1 cellular context compared by ENCODE assay signal in the genomic region with DNA sequence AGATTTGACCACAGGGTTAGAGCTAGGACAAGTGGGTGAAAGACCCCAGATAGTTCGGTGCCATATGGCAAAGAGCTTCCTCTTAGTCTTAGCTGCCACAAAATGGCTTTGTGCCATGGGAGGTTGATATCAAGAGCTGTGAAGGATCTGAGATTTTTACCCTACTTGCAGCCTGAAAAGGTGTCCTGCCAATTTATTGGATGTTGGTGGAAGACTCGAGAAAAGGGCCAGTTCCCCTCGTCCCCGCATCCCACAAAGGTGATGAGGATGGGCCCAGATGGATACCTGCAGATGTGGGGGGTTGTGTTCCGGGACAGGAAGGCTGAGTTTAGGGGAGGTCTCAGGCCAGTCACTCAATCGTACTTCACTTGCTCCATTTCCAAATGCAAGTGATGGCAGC.
TF ChIP-seq lines count a peak whose summit lies in the region.

No MANE protein-coding gene starts in this region.

TF ChIP-seq in K562, 482 proteins besides CTCF, POLR2A, EP300 and RAD21 (continued from another document and continues in another):
- TF ChIP-seq, protein P1, sequence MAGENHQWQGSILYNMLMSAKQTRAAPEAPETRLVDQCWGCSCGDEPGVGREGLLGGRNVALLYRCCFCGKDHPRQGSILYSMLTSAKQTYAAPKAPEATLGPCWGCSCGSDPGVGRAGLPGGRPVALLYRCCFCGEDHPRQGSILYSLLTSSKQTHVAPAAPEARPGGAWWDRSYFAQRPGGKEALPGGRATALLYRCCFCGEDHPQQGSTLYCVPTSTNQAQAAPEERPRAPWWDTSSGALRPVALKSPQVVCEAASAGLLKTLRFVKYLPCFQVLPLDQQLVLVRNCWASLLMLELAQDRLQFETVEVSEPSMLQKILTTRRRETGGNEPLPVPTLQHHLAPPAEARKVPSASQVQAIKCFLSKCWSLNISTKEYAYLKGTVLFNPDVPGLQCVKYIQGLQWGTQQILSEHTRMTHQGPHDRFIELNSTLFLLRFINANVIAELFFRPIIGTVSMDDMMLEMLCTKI (IDR thresholded peaks at IDR 0.05; ENCODE audit: partially characterized antibody), result no peak
- TF ChIP-seq NR4A1 (CRISPR knock-in tag; IDR thresholded peaks at IDR 0.05) (no peak), NR4A1 (tag; IDR thresholded peaks at IDR 0.05) (no peak), SMAD2 (IDR thresholded peaks at IDR 0.05; ENCODE audit: low read depth, low read length) (no peak), ZFP30 (CRISPR knock-in tag; IDR thresholded peaks at IDR 0.05; ENCODE audit: borderline replicate concordance) (no peak), PYGO2 (tag; IDR thresholded peaks at IDR 0.05) (no peak), SMAD4 (CRISPR knock-in tag; conservative IDR thresholded peaks at IDR 0.05) (no peak), ATF3 (IDR thresholded peaks at IDR 0.05) (no peak), ATF3 (CRISPR knock-in tag; conservative IDR thresholded peaks at IDR 0.05) (no peak), FOXJ2 (tag; IDR thresholded peaks at IDR 0.05) (no peak), ZNF232 (CRISPR knock-in tag; IDR thresholded peaks at IDR 0.05) (no peak; the same call in 1 of the 2 replicates), CBFA2T2 (conservative IDR thresholded peaks at IDR 0.05) (no peak), MCM7 (IDR thresholded peaks at IDR 0.05) (no peak), IRF2 (CRISPR knock-in tag; IDR thresholded peaks at IDR 0.05) (peak; percentile 93), FOXA3 (CRISPR knock-in tag; conservative IDR thresholded peaks at IDR 0.05 in 1 of 2, IDR thresholded peaks at IDR 0.05 in 1 of 2) (peak in 1 of 2 experiments; percentile 69; a peak in 1 of 4 replicates), ATF2 (CRISPR knock-in tag; IDR thresholded peaks at IDR 0.05) (0 out of 2 replicates have a peak, but pooled peaks have one; percentile 63), TAF9B (IDR thresholded peaks at IDR 0.05; ENCODE audit: partially characterized antibody) (no peak), ZBTB11 (CRISPR knock-in tag; IDR thresholded peaks at IDR 0.05) (no peak), TAF1 (IDR thresholded peaks at IDR 0.05; ENCODE audit: control insufficient read depth, extremely low read depth, insufficient read depth, low read length, severe bottlenecking) (no peak), ZZZ3 (IDR thresholded peaks at IDR 0.05) (no peak), ELF1 (tag; IDR thresholded peaks at IDR 0.05) (no peak), FUS (optimal IDR thresholded peaks at IDR 0.05; ENCODE audit: low read depth, low read length) (no peak), SNRNP70 (optimal IDR thresholded peaks at IDR 0.05; ENCODE audit: low read depth, low read length) (no peak), JUNB (CRISPR knock-in tag; conservative IDR thresholded peaks at IDR 0.05) (no peak), CEBPG (CRISPR knock-in tag; IDR thresholded peaks at IDR 0.05) (0 out of 2 replicates have a peak, but pooled peaks have one; percentile 12), CEBPG (tag; conservative IDR thresholded peaks at IDR 0.05 in 1 of 2, IDR thresholded peaks at IDR 0.05 in 1 of 2) (no peak)
- TF ChIP-seq, protein P2, sequence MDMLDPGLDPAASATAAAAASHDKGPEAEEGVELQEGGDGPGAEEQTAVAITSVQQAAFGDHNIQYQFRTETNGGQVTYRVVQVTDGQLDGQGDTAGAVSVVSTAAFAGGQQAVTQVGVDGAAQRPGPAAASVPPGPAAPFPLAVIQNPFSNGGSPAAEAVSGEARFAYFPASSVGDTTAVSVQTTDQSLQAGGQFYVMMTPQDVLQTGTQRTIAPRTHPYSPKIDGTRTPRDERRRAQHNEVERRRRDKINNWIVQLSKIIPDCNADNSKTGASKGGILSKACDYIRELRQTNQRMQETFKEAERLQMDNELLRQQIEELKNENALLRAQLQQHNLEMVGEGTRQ (CRISPR knock-in tag; IDR thresholded peaks at IDR 0.05), result peak; percentile 16; the same call in 1 of the 2 replicates
- TF ChIP-seq, protein P3, sequence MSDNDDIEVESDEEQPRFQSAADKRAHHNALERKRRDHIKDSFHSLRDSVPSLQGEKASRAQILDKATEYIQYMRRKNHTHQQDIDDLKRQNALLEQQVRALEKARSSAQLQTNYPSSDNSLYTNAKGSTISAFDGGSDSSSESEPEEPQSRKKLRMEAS (CRISPR knock-in tag; IDR thresholded peaks at IDR 0.05), result no peak
- TF ChIP-seq, protein P4, sequence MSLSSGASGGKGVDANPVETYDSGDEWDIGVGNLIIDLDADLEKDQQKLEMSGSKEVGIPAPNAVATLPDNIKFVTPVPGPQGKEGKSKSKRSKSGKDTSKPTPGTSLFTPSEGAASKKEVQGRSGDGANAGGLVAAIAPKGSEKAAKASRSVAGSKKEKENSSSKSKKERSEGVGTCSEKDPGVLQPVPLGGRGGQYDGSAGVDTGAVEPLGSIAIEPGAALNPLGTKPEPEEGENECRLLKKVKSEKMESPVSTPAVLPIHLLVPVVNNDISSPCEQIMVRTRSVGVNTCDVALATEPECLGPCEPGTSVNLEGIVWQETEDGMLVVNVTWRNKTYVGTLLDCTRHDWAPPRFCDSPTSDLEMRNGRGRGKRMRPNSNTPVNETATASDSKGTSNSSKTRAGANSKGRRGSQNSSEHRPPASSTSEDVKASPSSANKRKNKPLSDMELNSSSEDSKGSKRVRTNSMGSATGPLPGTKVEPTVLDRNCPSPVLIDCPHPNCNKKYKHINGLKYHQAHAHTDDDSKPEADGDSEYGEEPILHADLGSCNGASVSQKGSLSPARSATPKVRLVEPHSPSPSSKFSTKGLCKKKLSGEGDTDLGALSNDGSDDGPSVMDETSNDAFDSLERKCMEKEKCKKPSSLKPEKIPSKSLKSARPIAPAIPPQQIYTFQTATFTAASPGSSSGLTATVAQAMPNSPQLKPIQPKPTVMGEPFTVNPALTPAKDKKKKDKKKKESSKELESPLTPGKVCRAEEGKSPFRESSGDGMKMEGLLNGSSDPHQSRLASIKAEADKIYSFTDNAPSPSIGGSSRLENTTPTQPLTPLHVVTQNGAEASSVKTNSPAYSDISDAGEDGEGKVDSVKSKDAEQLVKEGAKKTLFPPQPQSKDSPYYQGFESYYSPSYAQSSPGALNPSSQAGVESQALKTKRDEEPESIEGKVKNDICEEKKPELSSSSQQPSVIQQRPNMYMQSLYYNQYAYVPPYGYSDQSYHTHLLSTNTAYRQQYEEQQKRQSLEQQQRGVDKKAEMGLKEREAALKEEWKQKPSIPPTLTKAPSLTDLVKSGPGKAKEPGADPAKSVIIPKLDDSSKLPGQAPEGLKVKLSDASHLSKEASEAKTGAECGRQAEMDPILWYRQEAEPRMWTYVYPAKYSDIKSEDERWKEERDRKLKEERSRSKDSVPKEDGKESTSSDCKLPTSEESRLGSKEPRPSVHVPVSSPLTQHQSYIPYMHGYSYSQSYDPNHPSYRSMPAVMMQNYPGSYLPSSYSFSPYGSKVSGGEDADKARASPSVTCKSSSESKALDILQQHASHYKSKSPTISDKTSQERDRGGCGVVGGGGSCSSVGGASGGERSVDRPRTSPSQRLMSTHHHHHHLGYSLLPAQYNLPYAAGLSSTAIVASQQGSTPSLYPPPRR (CRISPR knock-in tag; IDR thresholded peaks at IDR 0.05; ENCODE audit: borderline replicate concordance), result no peak
- TF ChIP-seq, protein P5, sequence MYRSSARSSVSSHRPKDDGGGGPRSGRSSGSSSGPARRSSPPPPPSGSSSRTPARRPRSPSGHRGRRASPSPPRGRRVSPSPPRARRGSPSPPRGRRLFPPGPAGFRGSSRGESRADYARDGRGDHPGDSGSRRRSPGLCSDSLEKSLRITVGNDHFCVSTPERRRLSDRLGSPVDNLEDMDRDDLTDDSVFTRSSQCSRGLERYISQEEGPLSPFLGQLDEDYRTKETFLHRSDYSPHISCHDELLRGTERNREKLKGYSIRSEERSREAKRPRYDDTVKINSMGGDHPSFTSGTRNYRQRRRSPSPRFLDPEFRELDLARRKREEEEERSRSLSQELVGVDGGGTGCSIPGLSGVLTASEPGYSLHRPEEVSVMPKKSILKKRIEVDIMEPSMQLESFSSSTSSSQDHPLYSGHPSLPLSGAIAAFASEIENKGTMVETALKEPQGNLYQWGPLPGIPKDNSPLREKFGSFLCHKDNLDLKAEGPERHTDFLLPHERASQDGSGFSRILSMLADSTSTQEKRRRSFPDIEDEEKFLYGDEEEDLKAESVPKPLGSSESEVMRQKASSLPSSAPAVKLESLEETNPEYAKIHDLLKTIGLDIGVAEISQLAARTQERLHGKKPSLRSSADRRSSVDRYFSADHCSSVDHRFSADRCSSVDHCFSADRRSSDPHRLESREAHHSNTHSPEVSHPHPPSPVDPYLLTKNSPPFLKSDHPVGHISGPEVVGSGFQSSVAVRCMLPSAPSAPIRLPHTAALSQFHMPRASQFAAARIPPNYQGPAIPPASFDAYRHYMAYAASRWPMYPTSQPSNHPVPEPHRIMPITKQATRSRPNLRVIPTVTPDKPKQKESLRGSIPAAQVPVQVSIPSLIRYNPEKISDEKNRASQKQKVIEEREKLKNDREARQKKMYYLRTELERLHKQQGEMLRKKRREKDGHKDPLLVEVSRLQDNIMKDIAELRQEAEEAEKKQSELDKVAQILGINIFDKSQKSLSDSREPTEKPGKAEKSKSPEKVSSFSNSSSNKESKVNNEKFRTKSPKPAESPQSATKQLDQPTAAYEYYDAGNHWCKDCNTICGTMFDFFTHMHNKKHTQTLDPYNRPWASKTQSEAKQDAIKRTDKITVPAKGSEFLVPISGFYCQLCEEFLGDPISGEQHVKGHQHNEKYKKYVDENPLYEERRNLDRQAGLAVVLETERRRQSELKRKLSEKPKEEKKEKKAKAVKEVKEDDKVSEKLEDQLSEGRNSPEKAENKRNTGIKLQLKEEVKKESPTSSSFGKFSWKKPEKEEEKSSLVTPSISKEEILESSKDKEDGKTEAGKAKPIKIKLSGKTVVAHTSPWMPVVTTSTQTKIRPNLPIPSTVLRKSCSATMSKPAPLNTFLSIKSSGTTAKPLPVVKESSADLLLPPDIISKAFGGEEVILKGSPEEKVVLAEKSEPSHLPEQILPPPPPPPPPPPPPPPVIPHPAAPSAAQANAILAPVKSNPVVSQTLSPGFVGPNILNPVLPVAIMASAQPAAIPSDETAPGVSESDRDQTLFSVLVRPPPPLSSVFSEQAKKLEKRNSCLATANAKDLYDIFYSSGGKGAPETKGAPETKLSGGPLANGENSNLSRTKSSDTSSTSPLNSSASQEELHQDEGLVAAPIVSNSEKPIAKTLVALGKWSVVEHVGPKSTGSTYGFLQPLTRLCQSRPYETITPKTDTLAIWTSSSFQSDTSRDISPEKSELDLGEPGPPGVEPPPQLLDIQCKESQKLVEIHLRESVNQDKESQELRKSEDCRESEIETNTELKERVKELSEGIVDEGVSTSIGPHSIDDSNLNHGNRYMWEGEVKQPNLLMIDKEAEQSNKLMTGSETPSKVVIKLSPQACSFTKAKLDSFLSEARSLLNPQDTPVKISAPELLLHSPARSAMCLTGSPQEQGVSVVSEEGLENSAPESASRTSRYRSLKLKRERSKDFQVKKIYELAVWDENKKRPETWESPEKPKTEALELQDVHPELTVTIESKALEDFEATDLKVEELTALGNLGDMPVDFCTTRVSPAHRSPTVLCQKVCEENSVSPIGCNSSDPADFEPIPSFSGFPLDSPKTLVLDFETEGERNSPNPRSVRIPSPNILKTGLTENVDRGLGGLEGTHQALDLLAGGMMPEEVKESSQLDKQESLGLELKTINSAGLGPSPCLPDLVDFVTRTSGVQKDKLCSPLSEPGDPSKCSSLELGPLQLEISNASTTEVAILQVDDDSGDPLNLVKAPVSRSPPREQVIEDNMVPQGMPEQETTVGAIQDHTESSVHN (IDR thresholded peaks at IDR 0.05; ENCODE audit: borderline replicate concordance in 1 of 2, low read depth in 1 of 2), result no peak
- TF ChIP-seq, protein P6, sequence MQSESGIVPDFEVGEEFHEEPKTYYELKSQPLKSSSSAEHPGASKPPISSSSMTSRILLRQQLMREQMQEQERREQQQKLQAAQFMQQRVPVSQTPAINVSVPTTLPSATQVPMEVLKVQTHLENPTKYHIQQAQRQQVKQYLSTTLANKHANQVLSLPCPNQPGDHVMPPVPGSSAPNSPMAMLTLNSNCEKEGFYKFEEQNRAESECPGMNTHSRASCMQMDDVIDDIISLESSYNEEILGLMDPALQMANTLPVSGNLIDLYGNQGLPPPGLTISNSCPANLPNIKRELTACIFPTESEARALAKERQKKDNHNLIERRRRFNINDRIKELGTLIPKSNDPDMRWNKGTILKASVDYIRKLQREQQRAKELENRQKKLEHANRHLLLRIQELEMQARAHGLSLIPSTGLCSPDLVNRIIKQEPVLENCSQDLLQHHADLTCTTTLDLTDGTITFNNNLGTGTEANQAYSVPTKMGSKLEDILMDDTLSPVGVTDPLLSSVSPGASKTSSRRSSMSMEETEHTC (IDR thresholded peaks at IDR 0.05), result no peak
